14 cellular contexts compared by ENCODE assay signal in the genomic region with DNA sequence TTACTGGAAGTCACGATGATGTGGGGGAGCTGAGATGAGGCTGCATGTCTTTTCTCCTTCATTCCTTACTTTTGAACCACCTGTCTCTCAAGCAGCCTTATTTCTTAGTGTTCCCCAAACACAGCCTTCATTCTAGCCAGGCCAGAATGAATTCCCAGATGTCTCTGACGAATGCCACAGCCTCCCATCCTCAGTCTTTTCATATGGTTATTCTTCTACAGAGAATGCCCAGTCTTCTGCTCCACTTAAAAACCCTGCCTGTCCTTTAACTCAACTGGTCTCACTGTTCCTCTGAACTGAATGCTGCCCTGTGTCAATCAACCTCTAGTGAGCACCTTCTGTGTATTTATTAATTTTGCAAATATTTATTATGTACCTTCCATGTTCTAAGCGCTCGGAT.
"Had no signal": no experiment of that assay in that cellular context is flagged by ENCODE, and none has a peak within 500 bp of the region (broad histone marks: within the 10 kb centered on the region; RNA-seq: fewer than 3 reads in every experiment).

No MANE protein-coding gene starts in this region.

- H3K4me1 ChIP-seq: tibial nerve had no signal

- H3K79me2 ChIP-seq: parathyroid adenoma had no signal

- H3K9ac ChIP-seq: parathyroid adenoma had no signal

- DNase-seq: activated CD4-positive, alpha-beta memory T cell treated with anti-CD3 and anti-CD28 coated beads for 36 hours; activated CD4-positive, alpha-beta T cell treated with anti-CD3 and anti-CD28 coated beads for 4 hours; cerebellar nuclear complex; dermis blood vessel endothelial cell; effector memory CD4-positive, alpha-beta T cell; foreskin melanocyte; mesenchymal stem cell; mucosa of descending colon; stimulated activated CD4-positive, alpha-beta T cell treated with anti-CD3 and anti-CD28 coated beads, Interleukin-2, amount 100 ng/mL, for 24 hours; stimulated activated naive CD4-positive, alpha-beta T cell treated with Interleukin-2 at 50 U/mL for 16 hours had no signal

- H3K27ac ChIP-seq: epithelial cell of prostate, parathyroid adenoma, tibial nerve had no signal

- H3K4me3 ChIP-seq: mucosa of descending colon, tibial nerve had no signal

- H2AFZ ChIP-seq: parathyroid adenoma had no signal

- H3K36me3 ChIP-seq: tibial nerve had no signal

- ATAC-seq: mucosa of descending colon; naive thymus-derived CD8-positive, alpha-beta T cell had no signal

- H3K27me3 ChIP-seq: tibial nerve had no signal

- H3K9me3 ChIP-seq: mucosa of descending colon, tibial nerve had no signal
